Comparison of ENCODE assay signal across 24 cellular contexts in genomic region chr1:77847621-77848080, GRCh38. TPM values are rescaled to one million over a fixed set of nuclear protein-coding genes. Genes with fewer than 3 reads are reported as not detected.
A peak's percentile ranks its signal among the peaks of the same experiment; 100 is the strongest.
DNase-seq lines count a peak whose midpoint lies in the region; ATAC-seq and TF ChIP-seq lines count a peak whose summit lies in the region.
"Had no signal": no experiment of that assay in that cellular context is flagged by ENCODE, and none has a peak within 500 bp of the region (broad histone marks: within the 10 kb centered on the region; RNA-seq: fewer than 3 reads in every experiment).

No MANE protein-coding gene starts in this region.

- POLR2A ChIA-PET in CD8-positive, alpha-beta T cell (lab: Charles Lee) = no interaction called here
- POLR2A ChIA-PET in activated CD4-positive, alpha-beta memory T cell treated with anti-CD3 and anti-CD28 coated beads for 36 hours (lab: Charles Lee) = no interaction called here

- TF ChIP-seq CTCF in CD8-positive, alpha-beta T cell (IDR thresholded peaks at IDR 0.05) = no peak

- H3K4me3 Mint-ChIP-seq in CD8-positive, alpha-beta T cell = no peak overlapping the region
- H3K4me3 Mint-ChIP-seq in activated CD4-positive, alpha-beta memory T cell treated with anti-CD3 and anti-CD28 coated beads for 36 hours = no peak overlapping the region
- H3K4me3 Mint-ChIP-seq: central memory CD8-positive, alpha-beta T cell; IgD-negative memory B cell; immature natural killer cell had no signal

- no peak overlapping the region for H3K27ac Mint-ChIP-seq in CD8-positive, alpha-beta T cell
- H3K27ac Mint-ChIP-seq in activated CD4-positive, alpha-beta memory T cell treated with anti-CD3 and anti-CD28 coated beads for 36 hours = no peak overlapping the region
- H3K27ac Mint-ChIP-seq: activated T-helper 2 cell treated with anti-CD3 and anti-CD28 coated beads, Interferon-gamma antibody, Interleukin-2, Interleukin-4, amounts not matched to agents 10 μg/mL and 5 μg/mL and 100 μg/mL, durations not matched to agents 14 hours and 24 hours and 36 hours; IgD-negative memory B cell; immature natural killer cell had no signal

- H3K4me3 ChIP-seq in CD8-positive, alpha-beta T cell (ENCODE audit: low read depth, low read length) = no peak overlapping the region
- H3K4me3 ChIP-seq: heart left ventricle, lung, skin epidermis had no signal

- DNase-seq in CD8-positive, alpha-beta T cell = no peak
- DNase-seq in KBM-7 (peak; percentile 55), AG08395 (ENCODE audit: low spot score) (no peak), T-helper 2 cell (no peak), Right ventricle myocardium superior (no peak)
- DNase-seq in activated naive CD8-positive, alpha-beta T cell treated with anti-CD3 and anti-CD28 coated beads, Interleukin-2, amount 50 U/mL, for 16 hours (ENCODE audit: low read depth, low spot score) = peak; percentile 25
- no peak for DNase-seq in activated CD4-positive, alpha-beta memory T cell treated with anti-CD3 and anti-CD28 coated beads for 36 hours
- DNase-seq: activated CD4-positive, alpha-beta T cell treated with anti-CD3 and anti-CD28 coated beads, Interleukin-2, amount 50 U/mL, for 48 hours; anterior cingulate cortex; effector memory CD4-positive, alpha-beta T cell; heart left ventricle; immature natural killer cell; NCI-H1105; NCI-H69; posterior cingulate gyrus; stimulated activated CD4-positive, alpha-beta T cell treated with anti-CD3 and anti-CD28 coated beads, Interleukin-4, amount 100 ng/mL, for 24 hours had no signal

- intact Hi-C loops in CD8-positive, alpha-beta T cell (cut with DNase I, micrococcal nuclease) = no loop called here
- intact Hi-C loops in activated CD4-positive, alpha-beta memory T cell treated with anti-CD3 and anti-CD28 coated beads for 36 hours (cut with micrococcal nuclease) = no loop called here
- intact Hi-C loops in Right ventricle myocardium superior (cut with DNase I) = no loop called here

- in situ Hi-C loops in KBM-7 (cut with MboI; ENCODE audit: low pct_unique_long_range_greater_than_20kb, low sequenced_read_pairs) = no loop called here

- H3K27me3 Mint-ChIP-seq in CD8-positive, alpha-beta T cell (ENCODE audit: low read depth) = no peaks in the 10 kb centered on the region
- no peaks in the 10 kb centered on the region for H3K27me3 Mint-ChIP-seq in activated CD4-positive, alpha-beta memory T cell treated with anti-CD3 and anti-CD28 coated beads for 36 hours
- H3K27me3 Mint-ChIP-seq: central memory CD8-positive, alpha-beta T cell; IgD-negative memory B cell had no signal

- peak; percentile 49 for ATAC-seq in CD8-positive, alpha-beta T cell
- ATAC-seq in GM18511 (IDR thresholded peaks at IDR 0.05; ENCODE audit: unreplicated experiment) (peak; percentile 66), Right ventricle myocardium superior (ENCODE audit: poor library complexity) (no peak)
- ATAC-seq: heart left ventricle, Panc1, SK-N-SH treated with all-trans-retinoic acid at 6 μM for 48 hours had no signal

- no peaks in the 10 kb centered on the region for H3K27me3 ChIP-seq in CD8-positive, alpha-beta T cell (ENCODE audit: insufficient read depth, low read length)
- H3K27me3 ChIP-seq: heart left ventricle had no signal

- H3K27ac ChIP-seq in CD8-positive, alpha-beta T cell (ENCODE audit: low read depth, low read length) = no peak overlapping the region
- H3K27ac ChIP-seq: heart left ventricle, skin epidermis had no signal

- peaks cover 6% of the 10 kb centered on the region for H3K36me3 ChIP-seq in CD8-positive, alpha-beta T cell (ENCODE audit: insufficient read depth, low read length)

- CTCF ChIA-PET in CD8-positive, alpha-beta T cell (lab: Charles Lee) = no interaction called here
- CTCF ChIA-PET in activated CD4-positive, alpha-beta memory T cell treated with anti-CD3 and anti-CD28 coated beads for 36 hours (lab: Charles Lee) = no interaction called here

- H3K9me3 ChIP-seq in CD8-positive, alpha-beta T cell (ENCODE audit: low read length) = no peaks in the 10 kb centered on the region
- H3K9me3 ChIP-seq: heart left ventricle had no signal

- no peaks in the 10 kb centered on the region for H3K9me3 Mint-ChIP-seq in CD8-positive, alpha-beta T cell
- H3K9me3 Mint-ChIP-seq in activated CD4-positive, alpha-beta memory T cell treated with anti-CD3 and anti-CD28 coated beads for 36 hours = no peaks in the 10 kb centered on the region
- H3K9me3 Mint-ChIP-seq: activated T-helper 2 cell treated with anti-CD3 and anti-CD28 coated beads, Interferon-gamma antibody, Interleukin-2, Interleukin-4, amounts not matched to agents 10 μg/mL and 5 μg/mL and 100 μg/mL, durations not matched to agents 14 hours and 24 hours and 36 hours; central memory CD8-positive, alpha-beta T cell; IgD-negative memory B cell; immature natural killer cell had no signal

- H3K4me1 Mint-ChIP-seq in CD8-positive, alpha-beta T cell (ENCODE audit: low read depth) = peaks cover 6% of the 10 kb centered on the region
- no peaks in the 10 kb centered on the region for H3K4me1 Mint-ChIP-seq in activated CD4-positive, alpha-beta memory T cell treated with anti-CD3 and anti-CD28 coated beads for 36 hours (ENCODE audit: low read depth)
- H3K4me1 Mint-ChIP-seq: central memory CD8-positive, alpha-beta T cell; immature natural killer cell had no signal

- H3K36me3 Mint-ChIP-seq in CD8-positive, alpha-beta T cell = peaks cover 33% of the 10 kb centered on the region
- H3K36me3 Mint-ChIP-seq in activated CD4-positive, alpha-beta memory T cell treated with anti-CD3 and anti-CD28 coated beads for 36 hours = peaks cover 13% of the 10 kb centered on the region

- peaks cover 12% of the 10 kb centered on the region for H3K4me1 ChIP-seq in CD8-positive, alpha-beta T cell (ENCODE audit: insufficient read depth, low read length)

RNA-seq across cellular contexts. Expression of gene NEXN, which starts 40.8 kb away (rescaled TPM):
- total RNA-seq in CD8-positive, alpha-beta T cell = under 1 TPM in 1 of 2 experiments, not detected in 1; 0.17 TPM
- total RNA-seq in activated CD4-positive, alpha-beta memory T cell treated with anti-CD3 and anti-CD28 coated beads for 36 hours = under 1 TPM; 0.51 to 0.57 TPM
- total RNA-seq in Right ventricle myocardium superior = 370 TPM

Comparison
In these comparisons a context has a peak if more than half of its experiments do, and no peak if none do; other contexts are left out.
1. DNase-seq: peak in KBM-7 (single experiment) and activated naive CD8-positive, alpha-beta T cell treated with anti-CD3 and anti-CD28 coated beads, Interleukin-2, amount 50 U/mL, for 16 hours (single experiment); none in CD8-positive, alpha-beta T cell (0 of 7), AG08395 (single experiment), activated CD4-positive, alpha-beta memory T cell treated with anti-CD3 and anti-CD28 coated beads for 36 hours (single experiment), T-helper 2 cell (0 of 5) and Right ventricle myocardium superior (single experiment).
2. RNA of gene NEXN, which starts 40.8 kb away (total RNA-seq): 370 TPM in Right ventricle myocardium superior (single experiment); 0.51 to 0.57 TPM in activated CD4-positive, alpha-beta memory T cell treated with anti-CD3 and anti-CD28 coated beads for 36 hours and 0.17 TPM in CD8-positive, alpha-beta T cell; every median in the first group is over 100 times any median in the second.